In genomic region chr10:15124190-15124589, GRCh38 we compare ENCODE assay signal across 1 cellular context.
TF ChIP-seq lines count a peak whose summit lies in the region.

No MANE protein-coding gene starts in this region.

TF ChIP-seq in endothelial cell of umbilical vein, 7 proteins besides CTCF, POLR2A, EP300 and RAD21 (continued from another document):
- TF ChIP-seq MAX (IDR thresholded peaks at IDR 0.05; ENCODE audit: insufficient read depth, insufficient read length) (no peak), MYC (IDR thresholded peaks at IDR 0.05; ENCODE audit: low read depth, low read length) (no peak)
